9 cellular contexts compared by ENCODE assay signal in genomic region chr19:14497347-14497921, GRCh38. TPM values are rescaled to one million over a fixed set of nuclear protein-coding genes. Genes with fewer than 3 reads are reported as not detected.
A peak's percentile ranks its signal among the peaks of the same experiment; 100 is the strongest.
DNase-seq lines count a peak whose midpoint lies in the region; ATAC-seq and TF ChIP-seq lines count a peak whose summit lies in the region.
"Had no signal": no experiment of that assay in that cellular context is flagged by ENCODE, and none has a peak within 500 bp of the region (broad histone marks: within the 10 kb centered on the region; RNA-seq: fewer than 3 reads in every experiment).

No MANE protein-coding gene starts in this region.

- no peak for TF ChIP-seq CTCF in liver (IDR thresholded peaks at IDR 0.05; ENCODE audit: low read depth, low read length, missing input control)

- peak overlapping the region; percentile 32 to 40 for H3K27ac ChIP-seq in liver (ENCODE audit: low read depth in 1 of 2, low read length in 2 of 2)

- POLR2A ChIA-PET in activated CD4-positive, alpha-beta T cell treated with anti-CD3 and anti-CD28 coated beads, Interleukin-2, amount 10 ng/mL, durations not matched to agents 7 days and 5 days (lab: Charles Lee), result no interaction called here
- POLR2A ChIA-PET in activated CD4-positive, alpha-beta T cell treated with anti-CD3 and anti-CD28 coated beads for 36 hours (lab: Charles Lee), result interaction anchor here (0.6 kb wide), 2 partner anchors 40 to 162 kb away, joined by 3 to 4 read pairs; no protein-coding TSS in a partner anchor

- 40% methylated on average over 4 of the region's 4 CpGs for WGBS in liver

- H3K27me3 Mint-ChIP-seq in activated CD4-positive, alpha-beta T cell treated with anti-CD3 and anti-CD28 coated beads, Interleukin-2, amount 10 ng/mL, durations not matched to agents 7 days and 5 days, result no peaks in the 10 kb centered on the region
- H3K27me3 Mint-ChIP-seq in activated CD4-positive, alpha-beta T cell treated with anti-CD3 and anti-CD28 coated beads for 36 hours, result no peaks in the 10 kb centered on the region
- no peaks in the 10 kb centered on the region for H3K27me3 Mint-ChIP-seq in activated naive CD8-positive, alpha-beta T cell treated with anti-CD3 and anti-CD28 coated beads for 36 hours
- peaks cover 3% of the 10 kb centered on the region for H3K27me3 Mint-ChIP-seq in stimulated activated memory B cell treated with anti-CD40 and anti-IgM and Interleukin-4, amounts not matched to agents 10 μg/mL and 1 μg/mL and 100 μg/mL, for 72 hours

- intact Hi-C loops in activated CD4-positive, alpha-beta T cell treated with anti-CD3 and anti-CD28 coated beads for 36 hours (cut with DNase I, micrococcal nuclease), result loop anchor here in 1 of 2 experiments (1.0 kb wide), 1 partner anchor 290 kb away; no protein-coding TSS in a partner anchor

- H3K4me1 Mint-ChIP-seq in activated CD4-positive, alpha-beta T cell treated with anti-CD3 and anti-CD28 coated beads, Interleukin-2, amount 10 ng/mL, durations not matched to agents 7 days and 5 days, result peaks cover 25% of the 10 kb centered on the region
- peaks cover 21% of the 10 kb centered on the region for H3K4me1 Mint-ChIP-seq in activated CD4-positive, alpha-beta T cell treated with anti-CD3 and anti-CD28 coated beads for 36 hours
- H3K4me1 Mint-ChIP-seq in activated naive CD8-positive, alpha-beta T cell treated with anti-CD3 and anti-CD28 coated beads for 36 hours, result peaks cover 7% of the 10 kb centered on the region
- peaks cover 9% of the 10 kb centered on the region for H3K4me1 Mint-ChIP-seq in stimulated activated memory B cell treated with anti-CD40 and anti-IgM and Interleukin-4, amounts not matched to agents 10 μg/mL and 1 μg/mL and 100 μg/mL, for 72 hours

- DNase-seq in activated CD4-positive, alpha-beta T cell treated with anti-CD3 and anti-CD28 coated beads, Interleukin-2, amount 10 ng/mL, durations not matched to agents 7 days and 5 days, result no peak
- no peak for DNase-seq in activated CD4-positive, alpha-beta T cell treated with anti-CD3 and anti-CD28 coated beads for 36 hours
- no peak for DNase-seq in activated naive CD8-positive, alpha-beta T cell treated with anti-CD3 and anti-CD28 coated beads for 36 hours
- DNase-seq in superior temporal gyrus (ENCODE audit: extremely low spot score), result peak; percentile 85
- DNase-seq in activated effector memory CD4-positive, alpha-beta T cell treated with Interleukin-2 at 50 U/mL for 16 hours, result no peak
- DNase-seq: stimulated activated naive CD8-positive, alpha-beta T cell treated with anti-CD3 and anti-CD28 coated beads, Interleukin-15, amount 100 ng/mL, for 72 hours had no signal

- no peaks in the 10 kb centered on the region for H3K9me3 Mint-ChIP-seq in activated CD4-positive, alpha-beta T cell treated with anti-CD3 and anti-CD28 coated beads, Interleukin-2, amount 10 ng/mL, durations not matched to agents 7 days and 5 days
- H3K9me3 Mint-ChIP-seq in activated CD4-positive, alpha-beta T cell treated with anti-CD3 and anti-CD28 coated beads for 36 hours (ENCODE audit: low read depth), result no peaks in the 10 kb centered on the region
- no peaks in the 10 kb centered on the region for H3K9me3 Mint-ChIP-seq in activated naive CD8-positive, alpha-beta T cell treated with anti-CD3 and anti-CD28 coated beads for 36 hours
- no peaks in the 10 kb centered on the region for H3K9me3 Mint-ChIP-seq in stimulated activated memory B cell treated with anti-CD40 and anti-IgM and Interleukin-4, amounts not matched to agents 10 μg/mL and 1 μg/mL and 100 μg/mL, for 72 hours
- H3K9me3 Mint-ChIP-seq: stimulated activated naive CD8-positive, alpha-beta T cell treated with anti-CD3 and anti-CD28 coated beads, Interleukin-15, amount 100 ng/mL, for 72 hours had no signal

- H3K4me3 Mint-ChIP-seq in activated CD4-positive, alpha-beta T cell treated with anti-CD3 and anti-CD28 coated beads, Interleukin-2, amount 10 ng/mL, durations not matched to agents 7 days and 5 days, result peak overlapping the region; percentile 83
- H3K4me3 Mint-ChIP-seq in activated CD4-positive, alpha-beta T cell treated with anti-CD3 and anti-CD28 coated beads for 36 hours, result no peak overlapping the region
- peak overlapping the region; percentile 65 for H3K4me3 Mint-ChIP-seq in activated naive CD8-positive, alpha-beta T cell treated with anti-CD3 and anti-CD28 coated beads for 36 hours
- H3K4me3 Mint-ChIP-seq in stimulated activated memory B cell treated with anti-CD40 and anti-IgM and Interleukin-4, amounts not matched to agents 10 μg/mL and 1 μg/mL and 100 μg/mL, for 72 hours, result no peak overlapping the region

- no peak for ATAC-seq in activated CD4-positive, alpha-beta T cell treated with anti-CD3 and anti-CD28 coated beads for 36 hours
- no peak for ATAC-seq in stimulated activated memory B cell treated with anti-CD40 and anti-IgM and Interleukin-4, amounts not matched to agents 10 μg/mL and 1 μg/mL and 100 μg/mL, for 72 hours
- ATAC-seq in HG03432 (IDR thresholded peaks at IDR 0.05; ENCODE audit: unreplicated experiment), result no peak
- ATAC-seq: stimulated activated naive CD8-positive, alpha-beta T cell treated with anti-CD3 and anti-CD28 coated beads, Interleukin-15, amount 100 ng/mL, for 72 hours had no signal

- peaks cover 3% of the 10 kb centered on the region for H3K36me3 Mint-ChIP-seq in activated CD4-positive, alpha-beta T cell treated with anti-CD3 and anti-CD28 coated beads, Interleukin-2, amount 10 ng/mL, durations not matched to agents 7 days and 5 days (ENCODE audit: low read depth)
- no peaks in the 10 kb centered on the region for H3K36me3 Mint-ChIP-seq in activated CD4-positive, alpha-beta T cell treated with anti-CD3 and anti-CD28 coated beads for 36 hours (ENCODE audit: low read depth)
- no peaks in the 10 kb centered on the region for H3K36me3 Mint-ChIP-seq in activated naive CD8-positive, alpha-beta T cell treated with anti-CD3 and anti-CD28 coated beads for 36 hours
- peaks cover 4% of the 10 kb centered on the region for H3K36me3 Mint-ChIP-seq in stimulated activated memory B cell treated with anti-CD40 and anti-IgM and Interleukin-4, amounts not matched to agents 10 μg/mL and 1 μg/mL and 100 μg/mL, for 72 hours

- H3K27ac Mint-ChIP-seq in activated CD4-positive, alpha-beta T cell treated with anti-CD3 and anti-CD28 coated beads, Interleukin-2, amount 10 ng/mL, durations not matched to agents 7 days and 5 days, result no peak overlapping the region
- no peak overlapping the region for H3K27ac Mint-ChIP-seq in activated CD4-positive, alpha-beta T cell treated with anti-CD3 and anti-CD28 coated beads for 36 hours
- no peak overlapping the region for H3K27ac Mint-ChIP-seq in activated naive CD8-positive, alpha-beta T cell treated with anti-CD3 and anti-CD28 coated beads for 36 hours
- no peak overlapping the region for H3K27ac Mint-ChIP-seq in stimulated activated memory B cell treated with anti-CD40 and anti-IgM and Interleukin-4, amounts not matched to agents 10 μg/mL and 1 μg/mL and 100 μg/mL, for 72 hours

- H3K36me3 ChIP-seq in liver (ENCODE audit: control insufficient read depth in 4 of 4, insufficient read depth in 3 of 4, low read depth in 1 of 4, low read length in 3 of 4), result peaks cover 0 to 3% (median 0%) of the 10 kb centered on the region in 4 donors

- no peak for TF ChIP-seq RAD21 in liver (IDR thresholded peaks at IDR 0.05)

- H3K9me3 ChIP-seq in liver (ENCODE audit: control insufficient read depth in 4 of 4, low read length in 3 of 4), result no peaks in the 10 kb centered on the region

- H3K9ac ChIP-seq in liver (ENCODE audit: low read depth in 1 of 2, low read length in 2 of 2), result no peak overlapping the region

- H3K4me3 ChIP-seq in liver (ENCODE audit: low read depth in 1 of 3, low read length in 3 of 3), result no peak overlapping the region

- H3K4me1 ChIP-seq in liver (ENCODE audit: control insufficient read depth in 4 of 4, insufficient read depth in 4 of 4, low read length in 3 of 4), result peaks cover 3 to 33% (median 26%) of the 10 kb centered on the region in 4 donors

- CTCF ChIA-PET in activated CD4-positive, alpha-beta T cell treated with anti-CD3 and anti-CD28 coated beads, Interleukin-2, amount 10 ng/mL, durations not matched to agents 7 days and 5 days (lab: Charles Lee), result interaction anchor here (0.6 to 6.8 kb wide), 8 partner anchors 8 to 361 kb away, joined by 3 to 45 read pairs (median 3); partner anchors contain the start of gene ASF1B
- CTCF ChIA-PET in activated CD4-positive, alpha-beta T cell treated with anti-CD3 and anti-CD28 coated beads for 36 hours (lab: Charles Lee), result interaction anchor here (0.5 to 3.4 kb wide), 7 partner anchors 8 to 1363 kb away, joined by 3 to 9 read pairs (median 4); no protein-coding TSS in a partner anchor

- no peaks in the 10 kb centered on the region for H3K27me3 ChIP-seq in liver (ENCODE audit: control insufficient read depth in 4 of 4, insufficient read depth in 4 of 4, low read length in 3 of 4)

TF ChIP-seq in liver, 16 proteins besides CTCF, POLR2A, EP300 and RAD21 (continues in another document):
- TF ChIP-seq TAF1 (conservative IDR thresholded peaks at IDR 0.05), result no peak

RNA-seq across cellular contexts. Expression of gene GIPC1, which starts 1.5 kb away (rescaled TPM):
- total RNA-seq in activated CD4-positive, alpha-beta T cell treated with anti-CD3 and anti-CD28 coated beads, Interleukin-2, amount 10 ng/mL, durations not matched to agents 7 days and 5 days, result 10 to 100 TPM; 36.5 to 47.2 TPM
- 10 to 100 TPM; 19.3 to 25.7 TPM for total RNA-seq in activated CD4-positive, alpha-beta T cell treated with anti-CD3 and anti-CD28 coated beads for 36 hours
- total RNA-seq in activated naive CD8-positive, alpha-beta T cell treated with anti-CD3 and anti-CD28 coated beads for 36 hours, result 10 to 100 TPM; 22.5 to 24.8 TPM
- 10 to 100 TPM; 18.4 to 31.7 TPM for total RNA-seq in liver
- 10 to 100 TPM; 19.4 to 34.5 TPM for polyA plus RNA-seq in liver

RNA-seq across cellular contexts. Expression of gene DNAJB1, which starts 20.8 kb away (rescaled TPM):
- total RNA-seq in activated CD4-positive, alpha-beta T cell treated with anti-CD3 and anti-CD28 coated beads, Interleukin-2, amount 10 ng/mL, durations not matched to agents 7 days and 5 days, result 100 to 1,000 TPM in 1 of 2 experiments, 10 to 100 TPM in 1; 89.7 to 100 TPM
- total RNA-seq in activated CD4-positive, alpha-beta T cell treated with anti-CD3 and anti-CD28 coated beads for 36 hours, result 10 to 100 TPM; 69.3 to 72.6 TPM
- 10 to 100 TPM; 45.0 to 45.7 TPM for total RNA-seq in activated naive CD8-positive, alpha-beta T cell treated with anti-CD3 and anti-CD28 coated beads for 36 hours
- 10 to 100 TPM; 32.5 to 43.0 TPM for total RNA-seq in liver
- polyA plus RNA-seq in liver, result 10 to 100 TPM; 29.4 to 36.5 TPM

RNA-seq across cellular contexts. Expression of gene PTGER1, which starts 22.3 kb away (rescaled TPM):
- total RNA-seq in activated CD4-positive, alpha-beta T cell treated with anti-CD3 and anti-CD28 coated beads, Interleukin-2, amount 10 ng/mL, durations not matched to agents 7 days and 5 days, result under 1 TPM; 0.19 to 0.27 TPM
- total RNA-seq in activated CD4-positive, alpha-beta T cell treated with anti-CD3 and anti-CD28 coated beads for 36 hours, result under 1 TPM; 0.16 to 0.25 TPM
- total RNA-seq in activated naive CD8-positive, alpha-beta T cell treated with anti-CD3 and anti-CD28 coated beads for 36 hours, result under 1 TPM; 0.25 to 0.40 TPM
- total RNA-seq in liver, result under 1 TPM in 1 of 2 donors, not detected in 1; 0.42 TPM
- polyA plus RNA-seq in liver, result under 1 TPM; 0.15 to 0.22 TPM

RNA-seq across cellular contexts. Expression of gene TECR, which starts 32.0 kb away (rescaled TPM):
- 100 to 1,000 TPM; 169 to 190 TPM for total RNA-seq in activated CD4-positive, alpha-beta T cell treated with anti-CD3 and anti-CD28 coated beads, Interleukin-2, amount 10 ng/mL, durations not matched to agents 7 days and 5 days
- total RNA-seq in activated CD4-positive, alpha-beta T cell treated with anti-CD3 and anti-CD28 coated beads for 36 hours, result 100 to 1,000 TPM; 106 to 145 TPM
- total RNA-seq in activated naive CD8-positive, alpha-beta T cell treated with anti-CD3 and anti-CD28 coated beads for 36 hours, result 10 to 100 TPM; 86.1 to 88.7 TPM
- 10 to 100 TPM; 26.4 to 35.3 TPM for total RNA-seq in liver
- 100 to 1,000 TPM in 1 of 2 donors, 10 to 100 TPM in 1; 86.3 to 157 TPM for polyA plus RNA-seq in liver

Comparison
In these comparisons a context has a peak if more than half of its experiments do, and no peak if none do; other contexts are left out.
1. H3K4me3 Mint-ChIP-seq: peak in activated CD4-positive, alpha-beta T cell treated with anti-CD3 and anti-CD28 coated beads, Interleukin-2, amount 10 ng/mL, durations not matched to agents 7 days and 5 days (single experiment) and activated naive CD8-positive, alpha-beta T cell treated with anti-CD3 and anti-CD28 coated beads for 36 hours (single experiment); none in activated CD4-positive, alpha-beta T cell treated with anti-CD3 and anti-CD28 coated beads for 36 hours (single experiment) and stimulated activated memory B cell treated with anti-CD40 and anti-IgM and Interleukin-4, amounts not matched to agents 10 μg/mL and 1 μg/mL and 100 μg/mL, for 72 hours (single experiment).